Comparison of ENCODE assay signal across 28 cellular contexts in genomic region chr11:1104411-1105182, GRCh38. TPM values are rescaled to one million over a fixed set of nuclear protein-coding genes. Genes with fewer than 3 reads are reported as not detected.
"Had no signal": no experiment of that assay in that cellular context is flagged by ENCODE, and none has a peak within 500 bp of the region (broad histone marks: within the 10 kb centered on the region; RNA-seq: fewer than 3 reads in every experiment).

No MANE protein-coding gene starts in this region.

- H3K27me3 Mint-ChIP-seq: activated CD4-positive, alpha-beta T cell treated with anti-CD3 and anti-CD28 coated beads, Interleukin-2, amount 10 ng/mL, durations not matched to agents 24 days and 14 days; activated CD8-positive, alpha-beta memory T cell treated with anti-CD3 and anti-CD28 coated beads, Interleukin-2, amount 10 ng/mL, durations not matched to agents 7 days and 5 days; activated naive CD4-positive, alpha-beta T cell treated with anti-CD3 and anti-CD28 coated beads, Interleukin-2, amount 50 U/mL, for 24 hours; activated naive CD8-positive, alpha-beta T cell treated with anti-CD3 and anti-CD28 coated beads, Interleukin-2, amount 50 U/mL, for 24 hours; activated T-cell treated with anti-CD3 and anti-CD28 coated beads, Interleukin-2, amount 50 U/mL, for 24 hours had no signal

- H3K27ac Mint-ChIP-seq: activated CD4-positive, alpha-beta T cell treated with anti-CD3 and anti-CD28 coated beads, Interleukin-2, amount 10 ng/mL, durations not matched to agents 24 days and 14 days; activated CD8-positive, alpha-beta memory T cell treated with anti-CD3 and anti-CD28 coated beads, Interleukin-2, amount 10 ng/mL, durations not matched to agents 7 days and 5 days; activated naive CD4-positive, alpha-beta T cell treated with anti-CD3 and anti-CD28 coated beads, Interleukin-2, amount 50 U/mL, for 24 hours; activated naive CD8-positive, alpha-beta T cell treated with anti-CD3 and anti-CD28 coated beads, Interleukin-2, amount 50 U/mL, for 24 hours; activated T-cell treated with anti-CD3 and anti-CD28 coated beads, Interleukin-2, amount 50 U/mL, for 24 hours; activated T-helper 1 cell treated with anti-CD3 and anti-CD28 coated beads, Interleukin-12 subunit alpha, Interleukin-12 subunit beta, Interleukin-2, Interleukin-4 antibody, amounts not matched to agents 30 ng/mL and 10 ng/mL and 1 ng/mL, durations not matched to agents 14 hours and 24 hours and 36 hours; brain; T-helper 1 cell treated with Interleukin-12 subunit alpha and Interleukin-12 subunit beta and Interleukin-4 antibody, amounts not matched to agents 30 μg/mL and 1 μg/mL, for 36 hours had no signal

- H3K9me3 Mint-ChIP-seq: activated CD4-positive, alpha-beta T cell treated with anti-CD3 and anti-CD28 coated beads, Interleukin-2, amount 10 ng/mL, durations not matched to agents 24 days and 14 days; activated naive CD4-positive, alpha-beta T cell treated with anti-CD3 and anti-CD28 coated beads, Interleukin-2, amount 50 U/mL, for 24 hours; activated naive CD8-positive, alpha-beta T cell treated with anti-CD3 and anti-CD28 coated beads, Interleukin-2, amount 50 U/mL, for 24 hours; activated T-cell treated with anti-CD3 and anti-CD28 coated beads, Interleukin-2, amount 50 U/mL, for 24 hours; T-helper 1 cell treated with Interleukin-12 subunit alpha and Interleukin-12 subunit beta and Interleukin-4 antibody, amounts not matched to agents 30 μg/mL and 1 μg/mL, for 36 hours had no signal

- ATAC-seq: activated CD8-positive, alpha-beta memory T cell treated with anti-CD3 and anti-CD28 coated beads, Interleukin-2, amount 10 ng/mL, durations not matched to agents 7 days and 5 days; activated naive CD8-positive, alpha-beta T cell treated with anti-CD3 and anti-CD28 coated beads, Interleukin-2, amount 50 U/mL, for 24 hours; SK-N-SH treated with all-trans-retinoic acid at 6 μM for 48 hours had no signal

- H3K36me3 Mint-ChIP-seq: activated CD8-positive, alpha-beta memory T cell treated with anti-CD3 and anti-CD28 coated beads, Interleukin-2, amount 10 ng/mL, durations not matched to agents 7 days and 5 days; activated naive CD4-positive, alpha-beta T cell treated with anti-CD3 and anti-CD28 coated beads, Interleukin-2, amount 50 U/mL, for 24 hours; brain had no signal

- H3K4me1 Mint-ChIP-seq: activated CD4-positive, alpha-beta T cell treated with anti-CD3 and anti-CD28 coated beads, Interleukin-2, amount 10 ng/mL, durations not matched to agents 24 days and 14 days; activated CD8-positive, alpha-beta memory T cell treated with anti-CD3 and anti-CD28 coated beads, Interleukin-2, amount 10 ng/mL, durations not matched to agents 7 days and 5 days; activated naive CD4-positive, alpha-beta T cell treated with anti-CD3 and anti-CD28 coated beads, Interleukin-2, amount 50 U/mL, for 24 hours; activated naive CD8-positive, alpha-beta T cell treated with anti-CD3 and anti-CD28 coated beads, Interleukin-2, amount 50 U/mL, for 24 hours; brain had no signal

- H3K4me3 Mint-ChIP-seq: activated CD4-positive, alpha-beta T cell treated with anti-CD3 and anti-CD28 coated beads, Interleukin-2, amount 10 ng/mL, durations not matched to agents 24 days and 14 days; activated CD8-positive, alpha-beta memory T cell treated with anti-CD3 and anti-CD28 coated beads, Interleukin-2, amount 10 ng/mL, durations not matched to agents 7 days and 5 days; activated naive CD4-positive, alpha-beta T cell treated with anti-CD3 and anti-CD28 coated beads, Interleukin-2, amount 50 U/mL, for 24 hours; activated naive CD8-positive, alpha-beta T cell treated with anti-CD3 and anti-CD28 coated beads, Interleukin-2, amount 50 U/mL, for 24 hours; activated T-cell treated with anti-CD3 and anti-CD28 coated beads, Interleukin-2, amount 50 U/mL, for 24 hours; activated T-helper 1 cell treated with anti-CD3 and anti-CD28 coated beads, Interleukin-12 subunit alpha, Interleukin-12 subunit beta, Interleukin-2, Interleukin-4 antibody, amounts not matched to agents 30 ng/mL and 10 ng/mL and 1 ng/mL, durations not matched to agents 14 hours and 24 hours and 36 hours; brain; T-helper 1 cell treated with Interleukin-12 subunit alpha and Interleukin-12 subunit beta and Interleukin-4 antibody, amounts not matched to agents 30 μg/mL and 1 μg/mL, for 36 hours had no signal

- DNase-seq: activated CD4-positive, alpha-beta T cell treated with anti-CD3 and anti-CD28 coated beads, Interleukin-2, amount 10 ng/mL, durations not matched to agents 24 days and 14 days; activated CD4-positive, alpha-beta T cell treated with anti-CD3 and anti-CD28 coated beads, Interleukin-2, amount 50 U/mL, for 48 hours; activated CD4-positive, CD25-positive, alpha-beta regulatory T cell treated with anti-CD3 and anti-CD28 coated beads, Interleukin-2, amount 50 U/mL, for 72 hours; activated CD8-positive, alpha-beta memory T cell treated with anti-CD3 and anti-CD28 coated beads, Interleukin-2, amount 10 ng/mL, durations not matched to agents 7 days and 5 days; activated effector memory CD4-positive, alpha-beta T cell treated with Interleukin-2 at 50 U/mL for 16 hours; activated naive CD4-positive, alpha-beta T cell; activated naive CD8-positive, alpha-beta T cell treated with anti-CD3 and anti-CD28 coated beads, Interleukin-2, amount 50 U/mL, for 24 hours; activated T-cell treated with anti-CD3 and anti-CD28 coated beads, Interleukin-2, amount 50 U/mL, for 24 hours; amniotic stem cell; NCI-H1092; NCI-H1417; NCI-H1930; NCI-H345; NCI-H510A; NCI-H526 treated with DMSO at 0.1 percent for 48 hours; NCI-H82; RPMI8226; SHP77; SW 1271 had no signal

RNA-seq across cellular contexts. Expression of gene MUC2, which starts 29.9 kb away (rescaled TPM):
- total RNA-seq: activated CD4-positive, alpha-beta T cell treated with anti-CD3 and anti-CD28 coated beads, Interleukin-2, amount 10 ng/mL, durations not matched to agents 24 days and 14 days; activated CD8-positive, alpha-beta memory T cell treated with anti-CD3 and anti-CD28 coated beads, Interleukin-2, amount 10 ng/mL, durations not matched to agents 7 days and 5 days; activated T-helper 1 cell treated with anti-CD3 and anti-CD28 coated beads, Interleukin-12 subunit alpha, Interleukin-12 subunit beta, Interleukin-2, Interleukin-4 antibody, amounts not matched to agents 30 ng/mL and 10 ng/mL and 1 ng/mL, durations not matched to agents 14 hours and 24 hours and 36 hours; astrocyte; OCI-LY7; SJSA1 had no signal

RNA-seq across cellular contexts. Expression of gene MUC5AC, which starts 53.2 kb away (rescaled TPM):
- total RNA-seq: activated CD4-positive, alpha-beta T cell treated with anti-CD3 and anti-CD28 coated beads, Interleukin-2, amount 10 ng/mL, durations not matched to agents 24 days and 14 days; activated CD8-positive, alpha-beta memory T cell treated with anti-CD3 and anti-CD28 coated beads, Interleukin-2, amount 10 ng/mL, durations not matched to agents 7 days and 5 days; activated T-helper 1 cell treated with anti-CD3 and anti-CD28 coated beads, Interleukin-12 subunit alpha, Interleukin-12 subunit beta, Interleukin-2, Interleukin-4 antibody, amounts not matched to agents 30 ng/mL and 10 ng/mL and 1 ng/mL, durations not matched to agents 14 hours and 24 hours and 36 hours; astrocyte; MCF 10A; OCI-LY7 had no signal
